ENCODE assay signal across 13 cellular contexts in genomic region chr4:115119804-115120352, GRCh38. TPM values are rescaled to one million over a fixed set of nuclear protein-coding genes. Genes with fewer than 3 reads are reported as not detected.
DNase-seq lines count a peak whose midpoint lies in the region; ATAC-seq, FAIRE-seq and TF ChIP-seq lines count a peak whose summit lies in the region.
"Had no signal": no experiment of that assay in that cellular context is flagged by ENCODE, and none has a peak within 500 bp of the region (broad histone marks: within the 10 kb centered on the region; RNA-seq: fewer than 3 reads in every experiment).

No MANE protein-coding gene starts in this region.

- H3K4me2 ChIP-seq in MM.1S (ENCODE audit: low read depth, low read length) = no peak overlapping the region

- no peaks in the 10 kb centered on the region for H3K36me3 ChIP-seq in MM.1S (replicated peaks; ENCODE audit: insufficient read depth, low read length)
- no peaks in the 10 kb centered on the region for H3K36me3 ChIP-seq in lower lobe of right lung

- H2AFZ ChIP-seq in MM.1S (ENCODE audit: low read length) = no peak overlapping the region

- H3K27me3 Mint-ChIP-seq in nephron (ENCODE audit: low read depth) = no peaks in the 10 kb centered on the region

- H3F3A ChIP-seq in MM.1S (ENCODE audit: insufficient read depth, low read length) = no peaks in the 10 kb centered on the region

- peak; percentile 30 for TF ChIP-seq CTCF in MM.1S (IDR thresholded peaks at IDR 0.05; ENCODE audit: low read length)
- TF ChIP-seq CTCF in nephron (IDR thresholded peaks at IDR 0.05; ENCODE audit: unreplicated experiment in 3 of 3) = peak; percentile 29 to 47 (median 44)
- TF ChIP-seq CTCF in lower lobe of right lung (IDR thresholded peaks at IDR 0.05) = no peak

- no peaks in the 10 kb centered on the region for H3K9me3 ChIP-seq in MM.1S (replicated peaks; ENCODE audit: insufficient read depth, low read length)
- H3K9me3 ChIP-seq in lower lobe of right lung = no peaks in the 10 kb centered on the region
- H3K9me3 ChIP-seq: Caco-2 had no signal

- peak overlapping the region in 1 of 3 experiments; percentile 29 for H3K27ac Mint-ChIP-seq in nephron

- H3K4me1 ChIP-seq in MM.1S (ENCODE audit: low read length) (no peaks in the 10 kb centered on the region), lower lobe of right lung (no peaks in the 10 kb centered on the region)
- H3K4me1 ChIP-seq: Caco-2 had no signal

- H3K27me3 ChIP-seq in MM.1S (replicated peaks; ENCODE audit: insufficient read depth, low read length) (no peaks in the 10 kb centered on the region), lower lobe of right lung (ENCODE audit: low read depth) (no peaks in the 10 kb centered on the region)

- H3K4me1 Mint-ChIP-seq in nephron = peaks cover 8% of the 10 kb centered on the region

- in situ Hi-C loops in G401 (cut with HindIII; ENCODE audit: low sequenced_read_pairs) = no loop called here

- H3K4me3 ChIP-seq in MM.1S (ENCODE audit: low read length) (no peak overlapping the region), lower lobe of right lung (no peak overlapping the region)
- H3K4me3 ChIP-seq: skin epidermis had no signal

- H3K27ac ChIP-seq in MM.1S (ENCODE audit: low read length) (no peak overlapping the region), lower lobe of right lung (no peak overlapping the region)
- H3K27ac ChIP-seq: skin epidermis had no signal

- ATAC-seq in lower lobe of right lung = no peak

- no peaks in the 10 kb centered on the region for H3K9me2 ChIP-seq in MM.1S (replicated peaks; ENCODE audit: insufficient read depth, low read length)

- no peaks in the 10 kb centered on the region for H3K79me2 ChIP-seq in MM.1S (ENCODE audit: low read length)

- H3K4me3 Mint-ChIP-seq in nephron = no peak overlapping the region

- no peak for FAIRE-seq in RCC 7860 (lab: Jason Lieb, UNC)

- H3K9ac ChIP-seq in MM.1S (ENCODE audit: low read length) = no peak overlapping the region

- intact Hi-C loops in lower lobe of right lung (cut with DNase I) = no loop called here

- DNase-seq in G401 (ENCODE audit: low spot score) = peak; percentile 12
- DNase-seq in MM.1S = no peak
- DNase-seq in RKO (ENCODE audit: low spot score) = peak; percentile 32
- DNase-seq in lower lobe of right lung = no peak
- DNase-seq in foreskin melanocyte = no peak
- DNase-seq in RCC 7860 (ENCODE audit: low spot score) = no peak
- DNase-seq: activated naive CD4-positive, alpha-beta T cell treated with anti-CD3 and anti-CD28 coated beads, Interleukin-2, amount 50 U/mL, for 16 hours; Caco-2; central memory CD4-positive, alpha-beta T cell; hypothalamus had no signal

- H3K9me3 Mint-ChIP-seq in nephron = no peaks in the 10 kb centered on the region

- no peaks in the 10 kb centered on the region for H4K20me1 ChIP-seq in MM.1S (ENCODE audit: insufficient read depth, low read length)

- no peaks in the 10 kb centered on the region for H3K36me3 Mint-ChIP-seq in nephron (ENCODE audit: low read depth)

RNA-seq across cellular contexts. Expression of gene NDST4, which starts 6.5 kb away (rescaled TPM):
- not detected in 2 replicates for total RNA-seq in G401 (2014; rRNA removed; shearing (Covaris generic))
- not detected for total RNA-seq in lower lobe of right lung
- total RNA-seq: lower leg skin had no signal

Comparison
In these comparisons a context has a peak if more than half of its experiments do, and no peak if none do; other contexts are left out.
1. DNase-seq: peak in G401 (single experiment) and RKO (single experiment); none in MM.1S (single experiment), lower lobe of right lung (single experiment), foreskin melanocyte (single experiment) and RCC 7860 (single experiment).